Comparison of ENCODE assay signal across 1 cellular context in the genomic region with DNA sequence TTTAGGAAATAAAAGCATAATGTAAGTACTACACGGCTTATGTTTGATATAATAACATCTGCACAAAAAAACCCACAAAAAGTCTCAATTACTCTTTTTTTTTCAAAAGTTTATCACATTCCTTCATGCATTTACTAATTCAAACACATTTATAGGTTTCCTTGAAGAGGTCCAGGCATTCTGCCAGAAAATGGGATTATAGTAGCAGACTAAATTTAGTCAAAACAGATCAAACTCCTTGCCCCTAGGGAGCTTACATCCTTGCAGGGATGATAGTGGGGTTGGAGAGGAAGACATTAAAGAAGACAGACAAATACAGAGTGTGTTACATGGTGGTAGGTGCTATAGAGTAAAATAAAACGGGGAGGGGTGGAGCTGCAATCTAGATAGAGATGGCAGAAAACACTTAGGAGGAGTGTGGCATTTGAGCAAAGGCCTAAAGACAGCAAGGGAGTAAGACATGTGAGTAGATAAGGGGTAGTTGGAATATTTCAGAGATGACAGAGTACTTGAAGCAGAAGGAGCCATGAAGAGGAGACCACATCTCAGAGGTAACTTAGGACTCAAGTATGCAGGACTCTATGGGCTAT.
TF ChIP-seq lines count a peak whose summit lies in the region.

No MANE protein-coding gene starts in this region.

TF ChIP-seq in HEK293, 187 proteins besides CTCF, POLR2A, EP300 and RAD21 (continued from another document):
- TF ChIP-seq ZNF473 (tag by site-specific recombination; IDR thresholded peaks at IDR 0.05) (no peak), ZNF843 (tag by site-specific recombination; IDR thresholded peaks at IDR 0.05) (no peak)
